Comparison of ENCODE assay signal across 16 cellular contexts in genomic region chr2:36809046-36809445, GRCh38.
DNase-seq lines count a peak whose midpoint lies in the region; ATAC-seq and TF ChIP-seq lines count a peak whose summit lies in the region.
"Had no signal": no experiment of that assay in that cellular context is flagged by ENCODE, and none has a peak within 500 bp of the region (broad histone marks: within the 10 kb centered on the region; RNA-seq: fewer than 3 reads in every experiment).

No MANE protein-coding gene starts in this region.

- peak; percentile 39 for DNase-seq in EL
- peak; percentile 22 for DNase-seq in M059J (ENCODE audit: low read depth)
- peak; percentile 17 for DNase-seq in epithelial cell of esophagus (ENCODE audit: low read depth)
- no peak for DNase-seq in KBM-7
- no peak for DNase-seq in activated CD8-positive, alpha-beta memory T cell treated with anti-CD3 and anti-CD28 coated beads, Interleukin-2, amount 50 U/mL, for 48 hours
- no peak for DNase-seq in mucosa of descending colon
- DNase-seq in transverse colon: no peak
- DNase-seq: C1 segment of cervical spinal cord; Calu3; CD4-positive, alpha-beta memory T cell; COR-L47; DMS53; DMS79 treated with DMSO at 0.1 percent for 48 hours; GOT3; HFFc6 had no signal

- no peak overlapping the region for H3K4me3 ChIP-seq in epithelial cell of esophagus (ENCODE audit: low read length)
- no peak overlapping the region for H3K4me3 ChIP-seq in mucosa of descending colon
- H3K4me3 ChIP-seq in transverse colon: no peak overlapping the region
- H3K4me3 ChIP-seq: HAP-1 had no signal

- TF ChIP-seq POLR2A in transverse colon (IDR thresholded peaks at IDR 0.05): no peak

- TF ChIP-seq CTCF in epithelial cell of esophagus (IDR thresholded peaks at IDR 0.05; ENCODE audit: insufficient read depth, low read depth, low read length, missing control alignments) (no peak), mucosa of descending colon (IDR thresholded peaks at IDR 0.05) (no peak), transverse colon (IDR thresholded peaks at IDR 0.05) (no peak)

- no peak for ATAC-seq in mucosa of descending colon

- H3K36me3 ChIP-seq in mucosa of descending colon (ENCODE audit: low read depth): no peaks in the 10 kb centered on the region
- H3K36me3 ChIP-seq in transverse colon: no peaks in the 10 kb centered on the region
- H3K36me3 ChIP-seq: HAP-1 had no signal

- no peak for TF ChIP-seq EP300 in transverse colon (IDR thresholded peaks at IDR 0.05; ENCODE audit: low read depth)

- intact Hi-C loops in mucosa of descending colon (cut with DNase I, micrococcal nuclease): no loop called here
- intact Hi-C loops in transverse colon (cut with DNase I; ENCODE audit: low total_unique reads): no loop called here

- in situ Hi-C loops in KBM-7 (cut with MboI; ENCODE audit: low pct_unique_long_range_greater_than_20kb, low sequenced_read_pairs): no loop called here
- in situ Hi-C loops in transverse colon (cut with MboI; ENCODE audit: low pct_ligation_motif_present in 1 of 4, low pct_unique_long_range_greater_than_20kb in 1 of 4, low sequenced_read_pairs in 3 of 4): no loop called here

- no peak overlapping the region for H3K27ac ChIP-seq in transverse colon

- WGBS in transverse colon (ENCODE audit: low coverage in 1 of 2), 2 donors: 95 to 97% methylated on average over 3 of the region's 3 CpGs

- no peaks in the 10 kb centered on the region for H3K27me3 ChIP-seq in transverse colon

- H3K9me3 ChIP-seq in mucosa of descending colon (no peaks in the 10 kb centered on the region), transverse colon (no peaks in the 10 kb centered on the region)
- H3K9me3 ChIP-seq: HAP-1 had no signal

- H3K4me1 ChIP-seq in mucosa of descending colon (ENCODE audit: low read depth) (peaks cover 4% of the 10 kb centered on the region), transverse colon (peaks cover 0 to 19% (median 7%) of the 10 kb centered on the region in 4 donors)
- H3K4me1 ChIP-seq: HAP-1 had no signal

Comparison
In these comparisons a context has a peak if more than half of its experiments do, and no peak if none do; other contexts are left out.
1. DNase-seq: peak in EL (single experiment), M059J (single experiment) and epithelial cell of esophagus (single experiment); none in KBM-7 (single experiment), activated CD8-positive, alpha-beta memory T cell treated with anti-CD3 and anti-CD28 coated beads, Interleukin-2, amount 50 U/mL, for 48 hours (single experiment), mucosa of descending colon (0 of 3) and transverse colon (single experiment).